1 cellular context compared by ENCODE assay signal in genomic region chr1:233460692-233461091, GRCh38.
TF ChIP-seq lines count a peak whose summit lies in the region.

No MANE protein-coding gene starts in this region.

TF ChIP-seq in GM23338, 12 proteins besides CTCF, POLR2A, EP300 and RAD21:
- TF ChIP-seq POLR2AphosphoS5 (IDR thresholded peaks at IDR 0.05; ENCODE audit: low read depth) (no peak), EZH2 (IDR thresholded peaks at IDR 0.05; ENCODE audit: low read depth, unreplicated experiment) (no peak), JUNB (IDR thresholded peaks at IDR 0.05; ENCODE audit: unreplicated experiment) (no peak), ZNF114 (CRISPR knock-in tag; IDR thresholded peaks at IDR 0.05) (no peak), ZNF462 (CRISPR knock-in tag; IDR thresholded peaks at IDR 0.05) (no peak), ETS1 (IDR thresholded peaks at IDR 0.05) (no peak), ZNF331 (CRISPR knock-in tag; IDR thresholded peaks at IDR 0.05; ENCODE audit: low read depth) (no peak)
